ENCODE assay signal across 8 cellular contexts in genomic region chr2:224946911-224947310, GRCh38.
DNase-seq lines count a peak whose midpoint lies in the region; ATAC-seq and TF ChIP-seq lines count a peak whose summit lies in the region.

No MANE protein-coding gene starts in this region.

- H3K4me1 ChIP-seq in right cardiac atrium (ENCODE audit: control insufficient read depth, insufficient read depth, low read length) = no peaks in the 10 kb centered on the region
- H3K4me1 ChIP-seq in heart left ventricle = peaks cover 0 to 93% (median 0%) of the 10 kb centered on the region in 12 donors

- H3K4me3 ChIP-seq in right cardiac atrium (ENCODE audit: low read length) = peak overlapping the region; percentile 25
- peak overlapping the region in 5 of 12 donors; percentile 4 to 59 (median 11) for H3K4me3 ChIP-seq in heart left ventricle
- no peak overlapping the region for H3K4me3 ChIP-seq in fibroblast of mammary gland (ENCODE audit: control insufficient read depth, low read depth, low read length)

- 62% methylated on average over 7 of the region's 7 CpGs for WGBS in right cardiac atrium
- 56 to 62% (median 61%) methylated on average over 7 of the region's 7 CpGs for WGBS in heart left ventricle, 4 donors

- ATAC-seq in right cardiac atrium = no peak
- ATAC-seq in heart left ventricle = no peak
- peak; percentile 54 for ATAC-seq in HG03039 (IDR thresholded peaks at IDR 0.05; ENCODE audit: unreplicated experiment)

- no peaks in the 10 kb centered on the region for H3K36me3 ChIP-seq in heart left ventricle

- H3K27me3 ChIP-seq in right cardiac atrium (ENCODE audit: control insufficient read depth, insufficient read depth) (no peaks in the 10 kb centered on the region), heart left ventricle (no peaks in the 10 kb centered on the region)

- TF ChIP-seq CTCF in heart left ventricle (IDR thresholded peaks at IDR 0.05) (no peak), fibroblast of mammary gland (conservative IDR thresholded peaks at IDR 0.05; ENCODE audit: control insufficient read depth, insufficient read depth, low read depth, low read length) (no peak)

- no peak for DNase-seq in right cardiac atrium
- no peak for DNase-seq in heart left ventricle
- peak; percentile 84 for DNase-seq in RPMI7951 (ENCODE audit: low read depth)
- peak; percentile 74 for DNase-seq in fibroblast of mammary gland (ENCODE audit: low read depth)
- DNase-seq in stimulated activated CD4-positive, alpha-beta T cell treated with anti-CD3 and anti-CD28 coated beads, Interleukin-15, amount 100 ng/mL, for 24 hours = no peak
- DNase-seq in NCI-H1436 (lab: John Stamatoyannopoulos, UW) = no peak
- DNase-seq in NCI-H1092 (lab: John Stamatoyannopoulos, UW) = no peak

- H3K9me3 ChIP-seq in right cardiac atrium (ENCODE audit: control insufficient read depth, low read length) (no peaks in the 10 kb centered on the region), heart left ventricle (no peaks in the 10 kb centered on the region)

- intact Hi-C loops in right cardiac atrium (cut with DNase I) = no loop called here
- intact Hi-C loops in heart left ventricle (cut with DNase I) = no loop called here

- no peak overlapping the region for H3K27ac ChIP-seq in right cardiac atrium (ENCODE audit: low read length)
- H3K27ac ChIP-seq in heart left ventricle = peak overlapping the region in 1 of 12 donors; percentile 89

- TF ChIP-seq POLR2A in heart left ventricle (IDR thresholded peaks at IDR 0.05) = no peak

Comparison
In these comparisons a context has a peak if more than half of its experiments do, and no peak if none do; other contexts are left out.
1. DNase-seq: peak in RPMI7951 (single experiment) and fibroblast of mammary gland (single experiment); none in right cardiac atrium (0 of 3), heart left ventricle (0 of 5), stimulated activated CD4-positive, alpha-beta T cell treated with anti-CD3 and anti-CD28 coated beads, Interleukin-15, amount 100 ng/mL, for 24 hours (single experiment), NCI-H1436 (single experiment) and NCI-H1092 (single experiment).